Comparison of ENCODE assay signal across 10 cellular contexts in genomic region chr7:7321681-7322080, GRCh38.
DNase-seq lines count a peak whose midpoint lies in the region; ATAC-seq and TF ChIP-seq lines count a peak whose summit lies in the region.
"Had no signal": no experiment of that assay in that cellular context is flagged by ENCODE, and none has a peak within 500 bp of the region (broad histone marks: within the 10 kb centered on the region; RNA-seq: fewer than 3 reads in every experiment).

No MANE protein-coding gene starts in this region.

- H3K4me1 Mint-ChIP-seq in nephron progenitor cell: peaks cover 39% of the 10 kb centered on the region

- no peaks in the 10 kb centered on the region for H3K27me3 Mint-ChIP-seq in nephron progenitor cell (ENCODE audit: low read depth, poor library complexity)
- H3K27me3 Mint-ChIP-seq: activated naive CD8-positive, alpha-beta T cell had no signal

- intact Hi-C loops in tibial artery (cut with DNase I; ENCODE audit: low total_unique reads): no loop called here

- peak; percentile 91 for ATAC-seq in GM18870 (IDR thresholded peaks at IDR 0.05; ENCODE audit: unreplicated experiment)
- ATAC-seq in HG02973 (IDR thresholded peaks at IDR 0.05; ENCODE audit: unreplicated experiment): peak; percentile 87

- DNase-seq in nephron progenitor cell: peak; percentile 15
- DNase-seq in HuH-7 (ENCODE audit: low spot score): no peak
- no peak for DNase-seq in H4 (ENCODE audit: low spot score)
- no peak for DNase-seq in tibial artery
- no peak for DNase-seq in cerebellum (ENCODE audit: low spot score)
- DNase-seq: nucleus accumbens had no signal

- H3K27ac ChIP-seq in tibial artery: no peak overlapping the region

- H3K27me3 ChIP-seq in tibial artery: no peaks in the 10 kb centered on the region

- no peaks in the 10 kb centered on the region for H3K9me3 ChIP-seq in tibial artery

- no peak overlapping the region for H3K27ac Mint-ChIP-seq in nephron progenitor cell
- H3K27ac Mint-ChIP-seq: activated naive CD8-positive, alpha-beta T cell had no signal

- no peak overlapping the region for H3K4me3 Mint-ChIP-seq in nephron progenitor cell
- H3K4me3 Mint-ChIP-seq: activated naive CD8-positive, alpha-beta T cell had no signal

- no peaks in the 10 kb centered on the region for H3K36me3 Mint-ChIP-seq in nephron progenitor cell (ENCODE audit: low read depth)
- H3K36me3 Mint-ChIP-seq: activated naive CD8-positive, alpha-beta T cell had no signal

- H3K9me3 Mint-ChIP-seq in nephron progenitor cell: no peaks in the 10 kb centered on the region

- no peak for TF ChIP-seq CTCF in nephron progenitor cell (IDR thresholded peaks at IDR 0.05)
- TF ChIP-seq CTCF in tibial artery (IDR thresholded peaks at IDR 0.05): no peak

- H3K36me3 ChIP-seq in tibial artery: no peaks in the 10 kb centered on the region

- no peak overlapping the region for H3K4me3 ChIP-seq in tibial artery

- H3K4me1 ChIP-seq in tibial artery: no peaks in the 10 kb centered on the region

TF ChIP-seq in PFSK-1, 5 proteins besides CTCF, POLR2A, EP300 and RAD21:
- TF ChIP-seq TAF1 (IDR thresholded peaks at IDR 0.05; ENCODE audit: borderline replicate concordance, insufficient read depth, low read length) (no peak), SIN3A (IDR thresholded peaks at IDR 0.05; ENCODE audit: borderline replicate concordance, insufficient read depth, low read length) (0 out of 2 replicates have a peak, but pooled peaks have one; percentile 41)
